Comparison of ENCODE assay signal across 11 cellular contexts in the genomic region with DNA sequence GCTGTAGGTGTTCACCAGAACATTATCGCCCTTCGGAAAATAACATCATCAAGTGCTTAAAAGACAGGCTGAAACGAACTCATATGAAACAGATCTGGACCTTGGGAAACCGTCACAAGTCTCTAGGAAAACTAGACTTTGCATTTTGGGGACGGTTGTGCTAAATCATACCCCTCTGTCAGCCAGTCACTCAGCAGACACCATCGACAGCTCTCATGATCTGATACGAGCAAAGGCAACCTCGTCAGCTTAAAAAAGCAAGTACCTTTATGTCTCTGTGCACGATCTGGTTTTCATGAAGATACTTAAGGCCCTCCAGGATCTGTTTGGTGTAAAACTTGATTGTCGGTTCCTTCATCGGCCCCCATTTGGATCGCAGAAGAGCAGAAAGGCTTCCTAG.
"Had no signal": no experiment of that assay in that cellular context is flagged by ENCODE, and none has a peak within 500 bp of the region (broad histone marks: within the 10 kb centered on the region; RNA-seq: fewer than 3 reads in every experiment).

No MANE protein-coding gene starts in this region.

- H3K9me3 ChIP-seq: HAP-1 had no signal

- H3K27ac ChIP-seq: GM23248 had no signal

- DNase-seq: GM23248, GOT3, H7, H9, HCEC 1CT, HFFc6 had no signal

- H3K4me1 ChIP-seq: HAP-1 had no signal

- H3K9ac ChIP-seq: GM23248 had no signal

- ATAC-seq: GM23338, HCT116 had no signal

- H2AFZ ChIP-seq: GM23248, GM23338 had no signal

- FAIRE-seq: H1, H54 had no signal

- H3K4me3 ChIP-seq: GM23248, GM23338, HAP-1 had no signal

- H3K4me2 ChIP-seq: GM23338 had no signal
